ENCODE assay signal across 8 cellular contexts in genomic region chr11:44110231-44110679, GRCh38. TPM values are rescaled to one million over a fixed set of nuclear protein-coding genes. Genes with fewer than 3 reads are reported as not detected.
A peak's percentile ranks its signal among the peaks of the same experiment; 100 is the strongest.
DNase-seq lines count a peak whose midpoint lies in the region; ATAC-seq and TF ChIP-seq lines count a peak whose summit lies in the region.

No MANE protein-coding gene starts in this region.

- H3K27me3 ChIP-seq in prostate gland (replicated peaks; ENCODE audit: insufficient read depth), result no peaks in the 10 kb centered on the region

- DNase-seq in EH (ENCODE audit: low read depth) (peak; percentile 54), OCI-M1 (lab: John Stamatoyannopoulos, UW) (peak; percentile 79), fibroblast of the conjunctiva (ENCODE audit: low read depth) (peak; percentile 22), prostate gland (ENCODE audit: low spot score) (peak; percentile 30), posterior vena cava (ENCODE audit: low spot score) (no peak)
- peak; percentile 77 for DNase-seq in activated T-cell treated with anti-CD3 and anti-CD28 coated beads, Interleukin-2, amount 50 U/mL, for 48 hours

- peak; percentile 87 for ATAC-seq in GM21381 (IDR thresholded peaks at IDR 0.05; ENCODE audit: unreplicated experiment)
- peak; percentile 61 for ATAC-seq in HG03575 (IDR thresholded peaks at IDR 0.05; ENCODE audit: extremely low read depth, insufficient number of reproducible peaks, low FRiP score, unreplicated experiment)

- 12% methylated on average over 4 of the region's 4 CpGs for WGBS in prostate gland

- no peaks in the 10 kb centered on the region for H3K4me1 ChIP-seq in prostate gland (replicated peaks)

- H3K4me3 ChIP-seq in prostate gland, result no peak overlapping the region

- intact Hi-C loops in prostate gland (cut with DNase I), result loop anchor here (5.0 to 10.0 kb wide), 2 partner anchors 65 to 427 kb away; no protein-coding TSS in a partner anchor
- intact Hi-C loops in posterior vena cava (cut with DNase I), result loop anchor here (10.0 kb wide), 2 partner anchors 65 to 425 kb away; no protein-coding TSS in a partner anchor

- TF ChIP-seq POLR2A in prostate gland (IDR thresholded peaks at IDR 0.05), result no peak

- no peak overlapping the region for H3K27ac ChIP-seq in prostate gland

- H3K36me3 ChIP-seq in prostate gland, result peaks cover 0 to 4% of the 10 kb centered on the region in 2 donors

- peak in 3 of 4 experiments; percentile 38 to 54 (median 49) for TF ChIP-seq CTCF in prostate gland (IDR thresholded peaks at IDR 0.05)

- H3K9me3 ChIP-seq in prostate gland, result no peaks in the 10 kb centered on the region

RNA-seq across cellular contexts. Expression of gene EXT2, which starts 14.8 kb away (rescaled TPM):
- total RNA-seq in prostate gland (10 to 100 TPM; 76.5 to 96.7 TPM), posterior vena cava (10 to 100 TPM; 60.1 to 62.8 TPM)

RNA-seq across cellular contexts. Expression of gene ACCS, which starts 44.2 kb away (rescaled TPM):
- 10 to 100 TPM; 18.2 to 31.8 TPM for total RNA-seq in prostate gland
- total RNA-seq in posterior vena cava, result 10 to 100 TPM; 18.5 to 30.5 TPM
